25 cellular contexts compared by ENCODE assay signal in the genomic region with DNA sequence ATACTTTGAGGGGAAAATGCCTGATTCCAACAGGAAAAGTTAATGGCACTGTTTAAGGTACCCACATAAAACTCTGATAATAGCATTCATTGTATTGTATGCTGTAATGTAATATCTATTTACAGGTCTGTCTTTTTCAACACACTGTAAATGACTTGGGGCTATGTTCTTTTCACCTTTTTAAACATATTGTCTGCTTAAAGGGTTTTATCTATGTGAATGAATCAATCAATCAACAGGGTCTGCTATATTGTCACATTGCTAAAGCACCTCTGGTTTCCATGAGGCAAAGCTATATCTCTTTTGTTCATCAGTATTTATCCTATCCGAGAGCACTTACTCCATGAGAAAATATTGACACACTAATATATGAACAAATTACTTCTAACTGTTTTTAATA.
"Had no signal": no experiment of that assay in that cellular context is flagged by ENCODE, and none has a peak within 500 bp of the region (broad histone marks: within the 10 kb centered on the region; RNA-seq: fewer than 3 reads in every experiment).

No MANE protein-coding gene starts in this region.

- H3K9me3 ChIP-seq: left lung, lower lobe of right lung, right atrium auricular region, stomach, testis, thyroid gland, transverse colon, upper lobe of left lung, vagina had no signal

- H3K27me3 ChIP-seq: left lung, right atrium auricular region, stomach, testis, thyroid gland, transverse colon, upper lobe of left lung, vagina had no signal

- H3K4me1 Mint-ChIP-seq: naive thymus-derived CD8-positive, alpha-beta T cell; nephron; neural crest cell; stimulated activated naive B cell treated with anti-CD40 and anti-IgM and Interleukin-4, amounts not matched to agents 10 μg/mL and 1 μg/mL and 100 μg/mL, for 72 hours had no signal

- H3K4me3 ChIP-seq: left lung, lower lobe of right lung, right atrium auricular region, skin epidermis, stomach, testis, thyroid gland, transverse colon, upper lobe of left lung, vagina had no signal

- H3K36me3 Mint-ChIP-seq: naive thymus-derived CD8-positive, alpha-beta T cell; stimulated activated naive B cell treated with anti-CD40 and anti-IgM and Interleukin-4, amounts not matched to agents 10 μg/mL and 1 μg/mL and 100 μg/mL, for 72 hours had no signal

- H3K4me1 ChIP-seq: left lung, lower lobe of right lung, parathyroid adenoma, right atrium auricular region, stomach, testis, thyroid gland, transverse colon, upper lobe of left lung, vagina had no signal

- H3K36me3 ChIP-seq: left lung, lower lobe of right lung, right atrium auricular region, stomach, thyroid gland, transverse colon, upper lobe of left lung, vagina had no signal

- H3K4me3 Mint-ChIP-seq: naive thymus-derived CD8-positive, alpha-beta T cell; nephron; neural crest cell; stimulated activated naive B cell treated with anti-CD40 and anti-IgM and Interleukin-4, amounts not matched to agents 10 μg/mL and 1 μg/mL and 100 μg/mL, for 72 hours had no signal

- H3K27ac ChIP-seq: left lung, lower lobe of right lung, parathyroid adenoma, right atrium auricular region, skin epidermis, stomach, testis, thyroid gland, transverse colon, upper lobe of left lung, vagina had no signal

- H3K27me3 Mint-ChIP-seq: naive thymus-derived CD8-positive, alpha-beta T cell; stimulated activated naive B cell treated with anti-CD40 and anti-IgM and Interleukin-4, amounts not matched to agents 10 μg/mL and 1 μg/mL and 100 μg/mL, for 72 hours had no signal

- H3K27ac Mint-ChIP-seq: naive thymus-derived CD8-positive, alpha-beta T cell; stimulated activated naive B cell treated with anti-CD40 and anti-IgM and Interleukin-4, amounts not matched to agents 10 μg/mL and 1 μg/mL and 100 μg/mL, for 72 hours had no signal

- H3K9me3 Mint-ChIP-seq: nephron; neural crest cell; stimulated activated naive B cell treated with anti-CD40 and anti-IgM and Interleukin-4, amounts not matched to agents 10 μg/mL and 1 μg/mL and 100 μg/mL, for 72 hours had no signal

- DNase-seq: left colon; left lung; lower lobe of right lung; mammary epithelial cell; mesenchymal stem cell; naive thymus-derived CD8-positive, alpha-beta T cell; nucleus accumbens; stimulated activated CD4-positive, alpha-beta T cell treated with anti-CD3 and anti-CD28 coated beads, Interleukin-12 subunit alpha, Interleukin-12 subunit beta, amount 100 ng/mL, for 4 hours; stimulated activated CD4-positive, alpha-beta T cell treated with anti-CD3 and anti-CD28 coated beads, Interleukin-15, amount 100 ng/mL, for 24 hours; stimulated activated CD4-positive, alpha-beta T cell treated with anti-CD3 and anti-CD28 coated beads, Interleukin-2, amount 100 ng/mL, for 24 hours; stimulated activated CD4-positive, alpha-beta T cell treated with anti-CD3 and anti-CD28 coated beads, Interleukin-4, amount 100 ng/mL, for 1 hour; stimulated activated naive B cell treated with anti-CD40 and anti-IgM and Interleukin-4, amounts not matched to agents 10 μg/mL and 1 μg/mL and 100 μg/mL, for 72 hours; stimulated activated naive CD8-positive, alpha-beta T cell treated with anti-CD3 and anti-CD28 coated beads, Interleukin-15, Interleukin-2, amounts not matched to agents 100 U/mL and 50 U/mL, for 24 hours; stomach; testis; thyroid gland; transverse colon; upper lobe of left lung had no signal

- ATAC-seq: left colon; left lung; lower lobe of right lung; naive thymus-derived CD8-positive, alpha-beta T cell; sciatic nerve; stimulated activated naive B cell treated with anti-CD40 and anti-IgM and Interleukin-4, amounts not matched to agents 10 μg/mL and 1 μg/mL and 100 μg/mL, for 72 hours; stimulated activated naive CD8-positive, alpha-beta T cell treated with anti-CD3 and anti-CD28 coated beads, Interleukin-15, Interleukin-2, amounts not matched to agents 100 U/mL and 50 U/mL, for 24 hours had no signal
